ENCODE assay signal across 1 cellular context in the genomic region with DNA sequence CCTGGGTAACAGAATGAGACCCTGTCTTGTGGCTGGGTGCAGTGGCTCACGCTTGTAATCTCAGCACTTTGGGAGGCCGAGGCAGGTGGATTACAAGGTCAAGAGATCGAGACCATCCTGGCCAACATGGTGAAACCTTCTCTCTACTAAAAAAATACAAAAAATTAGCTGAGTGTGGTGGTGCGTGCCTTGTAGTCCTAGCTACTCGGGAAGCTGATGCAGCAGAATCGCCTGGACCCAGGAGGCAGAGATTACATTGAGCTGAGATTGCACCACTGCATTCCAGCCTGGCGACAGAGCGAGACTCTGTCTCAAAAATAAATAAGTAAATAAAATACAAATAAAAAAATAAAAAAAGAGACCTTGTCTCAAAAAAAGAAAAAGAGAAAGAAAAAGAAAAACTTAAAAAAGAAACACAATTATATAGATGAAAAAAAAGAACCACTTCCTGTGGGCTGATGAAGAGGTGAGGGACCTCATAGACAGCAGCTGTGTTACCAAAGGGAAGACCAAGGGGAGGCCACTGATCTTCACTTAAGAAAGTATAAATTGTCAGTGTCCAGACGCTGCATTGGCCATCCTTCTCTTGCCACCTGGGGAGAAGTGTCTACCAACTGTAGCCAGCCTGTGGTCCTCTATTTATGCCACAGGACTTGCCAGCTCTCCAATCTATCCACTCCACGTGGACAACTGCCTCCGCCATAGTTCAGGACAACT.
TF ChIP-seq lines count a peak whose summit lies in the region.

No MANE protein-coding gene starts in this region.

TF ChIP-seq in K562, 482 proteins besides CTCF, POLR2A, EP300 and RAD21:
- 0 out of 2 replicates have a peak, but pooled peaks have one; percentile 11 for TF ChIP-seq MAFG (tag; conservative IDR thresholded peaks at IDR 0.05)
- TF ChIP-seq, protein P1, sequence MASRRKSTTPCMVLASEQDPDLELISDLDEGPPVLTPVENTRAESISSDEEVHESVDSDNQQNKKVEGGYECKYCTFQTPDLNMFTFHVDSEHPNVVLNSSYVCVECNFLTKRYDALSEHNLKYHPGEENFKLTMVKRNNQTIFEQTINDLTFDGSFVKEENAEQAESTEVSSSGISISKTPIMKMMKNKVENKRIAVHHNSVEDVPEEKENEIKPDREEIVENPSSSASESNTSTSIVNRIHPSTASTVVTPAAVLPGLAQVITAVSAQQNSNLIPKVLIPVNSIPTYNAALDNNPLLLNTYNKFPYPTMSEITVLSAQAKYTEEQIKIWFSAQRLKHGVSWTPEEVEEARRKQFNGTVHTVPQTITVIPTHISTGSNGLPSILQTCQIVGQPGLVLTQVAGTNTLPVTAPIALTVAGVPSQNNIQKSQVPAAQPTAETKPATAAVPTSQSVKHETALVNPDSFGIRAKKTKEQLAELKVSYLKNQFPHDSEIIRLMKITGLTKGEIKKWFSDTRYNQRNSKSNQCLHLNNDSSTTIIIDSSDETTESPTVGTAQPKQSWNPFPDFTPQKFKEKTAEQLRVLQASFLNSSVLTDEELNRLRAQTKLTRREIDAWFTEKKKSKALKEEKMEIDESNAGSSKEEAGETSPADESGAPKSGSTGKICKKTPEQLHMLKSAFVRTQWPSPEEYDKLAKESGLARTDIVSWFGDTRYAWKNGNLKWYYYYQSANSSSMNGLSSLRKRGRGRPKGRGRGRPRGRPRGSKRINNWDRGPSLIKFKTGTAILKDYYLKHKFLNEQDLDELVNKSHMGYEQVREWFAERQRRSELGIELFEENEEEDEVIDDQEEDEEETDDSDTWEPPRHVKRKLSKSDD (conservative IDR thresholded peaks at IDR 0.05; ENCODE audit: low read length) = no peak
- peak in 1 of 2 experiments; percentile 45; a peak in 1 of 4 replicates for TF ChIP-seq KDM1A (IDR thresholded peaks at IDR 0.05)
- no peak for TF ChIP-seq ZNF766 (CRISPR knock-in tag; conservative IDR thresholded peaks at IDR 0.05)
- TF ChIP-seq ZNF324 (CRISPR knock-in tag; IDR thresholded peaks at IDR 0.05) = no peak
- no peak for TF ChIP-seq E2F3 (CRISPR knock-in tag; IDR thresholded peaks at IDR 0.05)
- TF ChIP-seq HDAC6 (IDR thresholded peaks at IDR 0.05; ENCODE audit: low read depth, low read length) = no peak
- TF ChIP-seq, protein P2, sequence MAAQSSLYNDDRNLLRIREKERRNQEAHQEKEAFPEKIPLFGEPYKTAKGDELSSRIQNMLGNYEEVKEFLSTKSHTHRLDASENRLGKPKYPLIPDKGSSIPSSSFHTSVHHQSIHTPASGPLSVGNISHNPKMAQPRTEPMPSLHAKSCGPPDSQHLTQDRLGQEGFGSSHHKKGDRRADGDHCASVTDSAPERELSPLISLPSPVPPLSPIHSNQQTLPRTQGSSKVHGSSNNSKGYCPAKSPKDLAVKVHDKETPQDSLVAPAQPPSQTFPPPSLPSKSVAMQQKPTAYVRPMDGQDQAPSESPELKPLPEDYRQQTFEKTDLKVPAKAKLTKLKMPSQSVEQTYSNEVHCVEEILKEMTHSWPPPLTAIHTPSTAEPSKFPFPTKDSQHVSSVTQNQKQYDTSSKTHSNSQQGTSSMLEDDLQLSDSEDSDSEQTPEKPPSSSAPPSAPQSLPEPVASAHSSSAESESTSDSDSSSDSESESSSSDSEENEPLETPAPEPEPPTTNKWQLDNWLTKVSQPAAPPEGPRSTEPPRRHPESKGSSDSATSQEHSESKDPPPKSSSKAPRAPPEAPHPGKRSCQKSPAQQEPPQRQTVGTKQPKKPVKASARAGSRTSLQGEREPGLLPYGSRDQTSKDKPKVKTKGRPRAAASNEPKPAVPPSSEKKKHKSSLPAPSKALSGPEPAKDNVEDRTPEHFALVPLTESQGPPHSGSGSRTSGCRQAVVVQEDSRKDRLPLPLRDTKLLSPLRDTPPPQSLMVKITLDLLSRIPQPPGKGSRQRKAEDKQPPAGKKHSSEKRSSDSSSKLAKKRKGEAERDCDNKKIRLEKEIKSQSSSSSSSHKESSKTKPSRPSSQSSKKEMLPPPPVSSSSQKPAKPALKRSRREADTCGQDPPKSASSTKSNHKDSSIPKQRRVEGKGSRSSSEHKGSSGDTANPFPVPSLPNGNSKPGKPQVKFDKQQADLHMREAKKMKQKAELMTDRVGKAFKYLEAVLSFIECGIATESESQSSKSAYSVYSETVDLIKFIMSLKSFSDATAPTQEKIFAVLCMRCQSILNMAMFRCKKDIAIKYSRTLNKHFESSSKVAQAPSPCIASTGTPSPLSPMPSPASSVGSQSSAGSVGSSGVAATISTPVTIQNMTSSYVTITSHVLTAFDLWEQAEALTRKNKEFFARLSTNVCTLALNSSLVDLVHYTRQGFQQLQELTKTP (IDR thresholded peaks at IDR 0.05; ENCODE audit: low read depth in 1 of 2, partially characterized antibody in 2 of 2) = no peak
- peak; percentile 51; the same call in 1 of the 2 replicates for TF ChIP-seq ZNF316 (IDR thresholded peaks at IDR 0.05)
- TF ChIP-seq C11orf30 (IDR thresholded peaks at IDR 0.05; ENCODE audit: low read depth) = peak; percentile 21; the same call in 1 of the 2 replicates
- TF ChIP-seq, protein P3, sequence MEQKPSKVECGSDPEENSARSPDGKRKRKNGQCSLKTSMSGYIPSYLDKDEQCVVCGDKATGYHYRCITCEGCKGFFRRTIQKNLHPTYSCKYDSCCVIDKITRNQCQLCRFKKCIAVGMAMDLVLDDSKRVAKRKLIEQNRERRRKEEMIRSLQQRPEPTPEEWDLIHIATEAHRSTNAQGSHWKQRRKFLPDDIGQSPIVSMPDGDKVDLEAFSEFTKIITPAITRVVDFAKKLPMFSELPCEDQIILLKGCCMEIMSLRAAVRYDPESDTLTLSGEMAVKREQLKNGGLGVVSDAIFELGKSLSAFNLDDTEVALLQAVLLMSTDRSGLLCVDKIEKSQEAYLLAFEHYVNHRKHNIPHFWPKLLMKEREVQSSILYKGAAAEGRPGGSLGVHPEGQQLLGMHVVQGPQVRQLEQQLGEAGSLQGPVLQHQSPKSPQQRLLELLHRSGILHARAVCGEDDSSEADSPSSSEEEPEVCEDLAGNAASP (IDR thresholded peaks at IDR 0.05) = no peak
- TF ChIP-seq FOSL1 (tag; conservative IDR thresholded peaks at IDR 0.05) = no peak
